ENCODE assay signal across 1 cellular context in the genomic region with DNA sequence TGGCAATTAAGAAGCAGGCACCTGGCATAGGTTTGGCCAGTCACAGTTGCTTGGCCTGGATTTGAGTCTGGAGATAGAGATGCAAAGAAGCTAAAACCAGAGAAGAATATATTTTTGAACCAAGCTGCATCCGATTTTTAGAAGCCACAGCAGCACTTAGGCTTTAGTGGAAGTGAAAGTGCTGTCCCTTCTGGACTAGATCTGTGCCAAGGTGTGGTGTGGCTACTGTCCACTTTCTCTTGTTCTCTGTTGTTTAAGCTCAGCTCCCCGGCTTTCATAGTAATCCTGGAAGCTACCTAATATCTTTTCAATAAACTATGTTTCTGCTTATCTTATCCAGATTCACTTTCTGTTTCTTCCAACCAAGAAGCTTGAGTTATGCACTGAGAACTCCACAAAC.
TF ChIP-seq lines count a peak whose summit lies in the region.

No MANE protein-coding gene starts in this region.

TF ChIP-seq in GM12878, 131 proteins besides CTCF, POLR2A, EP300 and RAD21:
- no peak for TF ChIP-seq RUNX3 (IDR thresholded peaks at IDR 0.05; ENCODE audit: low read length)
- TF ChIP-seq ZNF274 (IDR thresholded peaks at IDR 0.05; ENCODE audit: insufficient read depth, insufficient read length) = no peak
- TF ChIP-seq CREM (IDR thresholded peaks at IDR 0.05; ENCODE audit: low read depth) = no peak
- no peak for TF ChIP-seq MTA2 (IDR thresholded peaks at IDR 0.05; ENCODE audit: low read depth)
- TF ChIP-seq RCOR1 (conservative IDR thresholded peaks at IDR 0.05; ENCODE audit: low read depth, low read length) = no peak
- TF ChIP-seq HDAC2 (IDR thresholded peaks at IDR 0.05) = no peak
- no peak for TF ChIP-seq RAD51 (IDR thresholded peaks at IDR 0.05)
- TF ChIP-seq, protein P1, sequence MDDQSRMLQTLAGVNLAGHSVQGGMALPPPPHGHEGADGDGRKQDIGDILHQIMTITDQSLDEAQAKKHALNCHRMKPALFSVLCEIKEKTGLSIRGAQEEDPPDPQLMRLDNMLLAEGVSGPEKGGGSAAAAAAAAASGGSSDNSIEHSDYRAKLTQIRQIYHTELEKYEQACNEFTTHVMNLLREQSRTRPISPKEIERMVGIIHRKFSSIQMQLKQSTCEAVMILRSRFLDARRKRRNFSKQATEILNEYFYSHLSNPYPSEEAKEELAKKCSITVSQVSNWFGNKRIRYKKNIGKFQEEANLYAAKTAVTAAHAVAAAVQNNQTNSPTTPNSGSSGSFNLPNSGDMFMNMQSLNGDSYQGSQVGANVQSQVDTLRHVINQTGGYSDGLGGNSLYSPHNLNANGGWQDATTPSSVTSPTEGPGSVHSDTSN (IDR thresholded peaks at IDR 0.05; ENCODE audit: insufficient replicate concordance, low read depth, low read length) = no peak
- no peak for TF ChIP-seq ZNF217 (IDR thresholded peaks at IDR 0.05)
- no peak for TF ChIP-seq YBX1 (IDR thresholded peaks at IDR 0.05)
- TF ChIP-seq SMAD5 (IDR thresholded peaks at IDR 0.05; ENCODE audit: low read depth) = no peak
- TF ChIP-seq WRNIP1 (IDR thresholded peaks at IDR 0.05; ENCODE audit: borderline replicate concordance, low read depth, low read length) = no peak
- TF ChIP-seq, protein P2, sequence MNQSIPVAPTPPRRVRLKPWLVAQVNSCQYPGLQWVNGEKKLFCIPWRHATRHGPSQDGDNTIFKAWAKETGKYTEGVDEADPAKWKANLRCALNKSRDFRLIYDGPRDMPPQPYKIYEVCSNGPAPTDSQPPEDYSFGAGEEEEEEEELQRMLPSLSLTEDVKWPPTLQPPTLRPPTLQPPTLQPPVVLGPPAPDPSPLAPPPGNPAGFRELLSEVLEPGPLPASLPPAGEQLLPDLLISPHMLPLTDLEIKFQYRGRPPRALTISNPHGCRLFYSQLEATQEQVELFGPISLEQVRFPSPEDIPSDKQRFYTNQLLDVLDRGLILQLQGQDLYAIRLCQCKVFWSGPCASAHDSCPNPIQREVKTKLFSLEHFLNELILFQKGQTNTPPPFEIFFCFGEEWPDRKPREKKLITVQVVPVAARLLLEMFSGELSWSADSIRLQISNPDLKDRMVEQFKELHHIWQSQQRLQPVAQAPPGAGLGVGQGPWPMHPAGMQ (IDR thresholded peaks at IDR 0.05; ENCODE audit: borderline replicate concordance) = no peak
- TF ChIP-seq SPI1 (IDR thresholded peaks at IDR 0.05; ENCODE audit: borderline replicate concordance, insufficient read depth, low read depth, low read length) = no peak
- no peak for TF ChIP-seq IKZF1 (conservative IDR thresholded peaks at IDR 0.05)
- TF ChIP-seq ZZZ3 (IDR thresholded peaks at IDR 0.05; ENCODE audit: control insufficient read depth, insufficient read length, low read depth) = no peak
- TF ChIP-seq, protein P3, sequence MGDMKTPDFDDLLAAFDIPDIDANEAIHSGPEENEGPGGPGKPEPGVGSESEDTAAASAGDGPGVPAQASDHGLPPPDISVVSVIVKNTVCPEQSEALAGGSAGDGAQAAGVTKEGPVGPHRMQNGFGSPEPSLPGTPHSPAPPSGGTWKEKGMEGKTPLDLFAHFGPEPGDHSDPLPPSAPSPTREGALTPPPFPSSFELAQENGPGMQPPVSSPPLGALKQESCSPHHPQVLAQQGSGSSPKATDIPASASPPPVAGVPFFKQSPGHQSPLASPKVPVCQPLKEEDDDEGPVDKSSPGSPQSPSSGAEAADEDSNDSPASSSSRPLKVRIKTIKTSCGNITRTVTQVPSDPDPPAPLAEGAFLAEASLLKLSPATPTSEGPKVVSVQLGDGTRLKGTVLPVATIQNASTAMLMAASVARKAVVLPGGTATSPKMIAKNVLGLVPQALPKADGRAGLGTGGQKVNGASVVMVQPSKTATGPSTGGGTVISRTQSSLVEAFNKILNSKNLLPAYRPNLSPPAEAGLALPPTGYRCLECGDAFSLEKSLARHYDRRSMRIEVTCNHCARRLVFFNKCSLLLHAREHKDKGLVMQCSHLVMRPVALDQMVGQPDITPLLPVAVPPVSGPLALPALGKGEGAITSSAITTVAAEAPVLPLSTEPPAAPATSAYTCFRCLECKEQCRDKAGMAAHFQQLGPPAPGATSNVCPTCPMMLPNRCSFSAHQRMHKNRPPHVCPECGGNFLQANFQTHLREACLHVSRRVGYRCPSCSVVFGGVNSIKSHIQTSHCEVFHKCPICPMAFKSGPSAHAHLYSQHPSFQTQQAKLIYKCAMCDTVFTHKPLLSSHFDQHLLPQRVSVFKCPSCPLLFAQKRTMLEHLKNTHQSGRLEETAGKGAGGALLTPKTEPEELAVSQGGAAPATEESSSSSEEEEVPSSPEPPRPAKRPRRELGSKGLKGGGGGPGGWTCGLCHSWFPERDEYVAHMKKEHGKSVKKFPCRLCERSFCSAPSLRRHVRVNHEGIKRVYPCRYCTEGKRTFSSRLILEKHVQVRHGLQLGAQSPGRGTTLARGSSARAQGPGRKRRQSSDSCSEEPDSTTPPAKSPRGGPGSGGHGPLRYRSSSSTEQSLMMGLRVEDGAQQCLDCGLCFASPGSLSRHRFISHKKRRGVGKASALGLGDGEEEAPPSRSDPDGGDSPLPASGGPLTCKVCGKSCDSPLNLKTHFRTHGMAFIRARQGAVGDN (IDR thresholded peaks at IDR 0.05) = no peak
- TF ChIP-seq KAT2A (conservative IDR thresholded peaks at IDR 0.05; ENCODE audit: control insufficient read depth, low read depth, low read length) = no peak
- TF ChIP-seq FOS (IDR thresholded peaks at IDR 0.05; ENCODE audit: borderline replicate concordance, extremely low read depth, insufficient read length) = no peak
